ENCODE assay signal across 10 cellular contexts in the genomic region with DNA sequence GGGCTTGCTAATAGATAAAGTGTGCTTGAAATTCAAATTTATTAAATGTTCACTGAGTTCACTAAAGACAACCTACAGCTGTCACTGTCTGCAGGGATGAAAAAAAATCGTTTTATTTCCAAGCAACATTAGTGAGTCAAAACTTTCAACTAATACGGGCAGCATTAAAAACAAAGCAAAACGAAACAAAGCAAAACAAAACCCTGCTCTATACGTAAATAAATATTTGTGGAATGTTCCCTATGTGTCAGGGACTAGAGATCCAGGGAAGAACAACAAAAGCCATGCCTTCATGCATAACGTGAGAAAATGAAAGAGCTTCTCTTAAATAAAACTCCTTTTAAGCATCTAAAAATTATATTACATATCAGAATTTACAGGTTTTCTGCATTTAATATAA. TPM values are rescaled to one million over a fixed set of nuclear protein-coding genes. Genes with fewer than 3 reads are reported as not detected.
DNase-seq lines count a peak whose midpoint lies in the region; ATAC-seq and TF ChIP-seq lines count a peak whose summit lies in the region.
"Had no signal": no experiment of that assay in that cellular context is flagged by ENCODE, and none has a peak within 500 bp of the region (broad histone marks: within the 10 kb centered on the region; RNA-seq: fewer than 3 reads in every experiment).

No MANE protein-coding gene starts in this region.

- peak; percentile 15 for ATAC-seq in GM18517 (IDR thresholded peaks at IDR 0.05; ENCODE audit: unreplicated experiment)
- peak; percentile 63 for ATAC-seq in SK-N-SH treated with all-trans-retinoic acid at 6 μM for 48 hours
- ATAC-seq in gastroesophageal sphincter = no peak
- ATAC-seq in gastrocnemius medialis = no peak
- no peak for ATAC-seq in HG02588 (IDR thresholded peaks at IDR 0.05; ENCODE audit: unreplicated experiment)

- H3K4me1 ChIP-seq in gastroesophageal sphincter = peaks cover 0 to 12% (median 0%) of the 10 kb centered on the region in 3 donors
- H3K4me1 ChIP-seq in gastrocnemius medialis = peaks cover 0 to 6% of the 10 kb centered on the region in 2 donors

- no peak for DNase-seq in gastrocnemius medialis
- DNase-seq in activated gamma-delta T cell (lab: John Stamatoyannopoulos, UW) = no peak
- no peak for DNase-seq in NCI-H2227 (lab: John Stamatoyannopoulos, UW; ENCODE audit: unreplicated experiment)
- no peak for DNase-seq in SW 1271 (lab: John Stamatoyannopoulos, UW)
- DNase-seq: activated gamma-delta T cell treated with Interleukin-2 at 50 U/mL for 16 hours; stimulated activated CD4-positive, alpha-beta T cell treated with anti-CD3 and anti-CD28 coated beads, Interleukin-2, amount 100 ng/mL, for 48 hours had no signal

- no peak for TF ChIP-seq POLR2A in gastroesophageal sphincter (IDR thresholded peaks at IDR 0.05)
- no peak for TF ChIP-seq POLR2A in gastrocnemius medialis (IDR thresholded peaks at IDR 0.05)

- H3K27me3 ChIP-seq in gastroesophageal sphincter = peaks cover 10% of the 10 kb centered on the region
- H3K27me3 ChIP-seq in gastrocnemius medialis = peaks cover 0 to 10% (median 3%) of the 10 kb centered on the region in 3 donors

- intact Hi-C loops in gastrocnemius medialis (cut with DNase I; ENCODE audit: low total_unique reads) = no loop called here

- in situ Hi-C loops in gastrocnemius medialis (cut with MboI; ENCODE audit: low sequenced_read_pairs in 4 of 4) = no loop called here

- H3K9me3 ChIP-seq in gastroesophageal sphincter = no peaks in the 10 kb centered on the region
- no peaks in the 10 kb centered on the region for H3K9me3 ChIP-seq in gastrocnemius medialis

- WGBS in gastroesophageal sphincter (ENCODE audit: low coverage in 1 of 2), 2 donors = 1% methylated on average over 5 of the region's 5 CpGs

- H3K27ac ChIP-seq in gastroesophageal sphincter (peak overlapping the region in 2 of 4 donors; percentile 18 to 58), gastrocnemius medialis (no peak overlapping the region)

- TF ChIP-seq EP300 in gastroesophageal sphincter (IDR thresholded peaks at IDR 0.05) = no peak

- peak overlapping the region; percentile 20 to 56 for H3K4me3 ChIP-seq in gastroesophageal sphincter
- H3K4me3 ChIP-seq in gastrocnemius medialis = peak overlapping the region; percentile 40 to 70 (median 52)

- no peaks in the 10 kb centered on the region for H3K36me3 ChIP-seq in gastroesophageal sphincter
- H3K36me3 ChIP-seq in gastrocnemius medialis = no peaks in the 10 kb centered on the region

- TF ChIP-seq CTCF in gastroesophageal sphincter (IDR thresholded peaks at IDR 0.05) (no peak), gastrocnemius medialis (IDR thresholded peaks at IDR 0.05 in 4 of 5, conservative IDR thresholded peaks at IDR 0.05 in 1 of 5) (no peak)

TF ChIP-seq in SK-N-SH treated with all-trans-retinoic acid at 6 μM for 48 hours, 23 proteins besides CTCF, POLR2A, EP300 and RAD21:
- TF ChIP-seq CSDC2 (CRISPR knock-in tag; IDR thresholded peaks at IDR 0.05) (no peak), TOX (CRISPR knock-in tag; IDR thresholded peaks at IDR 0.05; ENCODE audit: borderline replicate concordance) (no peak), SNAI2 (CRISPR knock-in tag; IDR thresholded peaks at IDR 0.05) (no peak), ZNF8 (CRISPR knock-in tag; IDR thresholded peaks at IDR 0.05) (no peak), ESRRG (CRISPR knock-in tag; IDR thresholded peaks at IDR 0.05) (no peak), ZC3H10 (CRISPR knock-in tag; IDR thresholded peaks at IDR 0.05) (no peak), ZFP30 (CRISPR knock-in tag; IDR thresholded peaks at IDR 0.05) (no peak), CSRNP3 (CRISPR knock-in tag; IDR thresholded peaks at IDR 0.05) (no peak), PPARA (CRISPR knock-in tag; IDR thresholded peaks at IDR 0.05; ENCODE audit: borderline replicate concordance) (no peak), GLIS3 (CRISPR knock-in tag; IDR thresholded peaks at IDR 0.05) (no peak)
- TF ChIP-seq, protein P1, sequence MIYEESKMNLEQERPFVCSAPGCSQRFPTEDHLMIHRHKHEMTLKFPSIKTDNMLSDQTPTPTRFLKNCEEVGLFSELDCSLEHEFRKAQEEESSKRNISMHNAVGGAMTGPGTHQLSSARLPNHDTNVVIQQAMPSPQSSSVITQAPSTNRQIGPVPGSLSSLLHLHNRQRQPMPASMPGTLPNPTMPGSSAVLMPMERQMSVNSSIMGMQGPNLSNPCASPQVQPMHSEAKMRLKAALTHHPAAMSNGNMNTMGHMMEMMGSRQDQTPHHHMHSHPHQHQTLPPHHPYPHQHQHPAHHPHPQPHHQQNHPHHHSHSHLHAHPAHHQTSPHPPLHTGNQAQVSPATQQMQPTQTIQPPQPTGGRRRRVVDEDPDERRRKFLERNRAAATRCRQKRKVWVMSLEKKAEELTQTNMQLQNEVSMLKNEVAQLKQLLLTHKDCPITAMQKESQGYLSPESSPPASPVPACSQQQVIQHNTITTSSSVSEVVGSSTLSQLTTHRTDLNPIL (CRISPR knock-in tag; IDR thresholded peaks at IDR 0.05; ENCODE audit: low read depth) = no peak

RNA-seq across cellular contexts. Expression of gene NAALAD2, which starts 0.6 kb away (rescaled TPM):
- total RNA-seq in gastroesophageal sphincter (1 to 10 TPM in 3 of 4 donors, under 1 TPM in 1; 0.66 to 2.8 (median 1.7) TPM), gastrocnemius medialis (under 1 TPM in 2 of 4 donors, not detected in 2; 0.09 to 0.20 TPM)

RNA-seq across cellular contexts. Expression of gene UBTFL1, which starts 49.3 kb away (rescaled TPM):
- total RNA-seq in gastroesophageal sphincter (not detected), gastrocnemius medialis (not detected)

Comparison
In these comparisons a context has a peak if more than half of its experiments do, and no peak if none do; other contexts are left out.
1. ATAC-seq: peak in GM18517 (single experiment) and SK-N-SH treated with all-trans-retinoic acid at 6 μM for 48 hours (single experiment); none in gastroesophageal sphincter (single experiment), gastrocnemius medialis (0 of 2) and HG02588 (single experiment).